8 cellular contexts compared by ENCODE assay signal in genomic region chr12:52070243-52070925, GRCh38. TPM values are rescaled to one million over a fixed set of nuclear protein-coding genes. Genes with fewer than 3 reads are reported as not detected.
DNase-seq lines count a peak whose midpoint lies in the region; TF ChIP-seq lines count a peak whose summit lies in the region.

No MANE protein-coding gene starts in this region.

- H3K27ac Mint-ChIP-seq in CD8-positive, alpha-beta memory T cell = peak overlapping the region; percentile 96 to 100 (median 99)

- H3K36me3 Mint-ChIP-seq in CD8-positive, alpha-beta memory T cell = peaks cover 0 to 43% (median 13%) of the 10 kb centered on the region in 3 donors

- peak overlapping the region; percentile 95 for H3K4me3 ChIP-seq in CD8-positive, alpha-beta memory T cell (ENCODE audit: low read length)
- peak overlapping the region; percentile 83 for H3K4me3 ChIP-seq in HUES48 (ENCODE audit: low read depth, low read length)
- H3K4me3 ChIP-seq in cardiac fibroblast (replicated peaks in 1 of 2; ENCODE audit: low read depth in 2 of 2, low read length in 2 of 2) = peak overlapping the region; percentile 93 to 98
- peak overlapping the region; percentile 85 to 100 for H3K4me3 ChIP-seq in muscle layer of colon (ENCODE audit: low read depth in 1 of 2, low read length in 2 of 2)

- peak overlapping the region; percentile 96 for H3K9ac ChIP-seq in HUES48 (ENCODE audit: low read depth, low read length)
- H3K9ac ChIP-seq in muscle layer of colon (ENCODE audit: low read length) = peak overlapping the region; percentile 69

- peak overlapping the region; percentile 94 to 99 (median 98) for H3K4me3 Mint-ChIP-seq in CD8-positive, alpha-beta memory T cell

- H3K27me3 Mint-ChIP-seq in CD8-positive, alpha-beta memory T cell = peaks cover 2 to 8% of the 10 kb centered on the region in 2 donors

- no peak for DNase-seq in CD8-positive, alpha-beta memory T cell
- DNase-seq in cardiac fibroblast (ENCODE audit: low read depth in 2 of 2) (peak in 1 of 2 donors; percentile 30), anterior cingulate cortex (lab: John Stamatoyannopoulos, UW) (no peak), NCI-H2227 (lab: John Stamatoyannopoulos, UW; ENCODE audit: unreplicated experiment) (no peak), NCI-H1694 treated with DMSO at 0.1 percent for 48 hours (lab: John Stamatoyannopoulos, UW) (no peak)
- no peak for DNase-seq in effector CD8-positive, alpha-beta T cell (lab: John Stamatoyannopoulos, UW)

- H3K36me3 ChIP-seq in CD8-positive, alpha-beta memory T cell (ENCODE audit: insufficient read depth, low read length) = peaks cover 22% of the 10 kb centered on the region
- peaks cover 35% of the 10 kb centered on the region for H3K36me3 ChIP-seq in HUES48 (ENCODE audit: control insufficient read depth, insufficient read depth, low read length)
- peaks cover 26% of the 10 kb centered on the region for H3K36me3 ChIP-seq in muscle layer of colon (ENCODE audit: insufficient read depth, low read length)

- peak overlapping the region; percentile 90 for H3K27ac ChIP-seq in CD8-positive, alpha-beta memory T cell (ENCODE audit: low read depth, low read length)
- H3K27ac ChIP-seq in HUES48 (ENCODE audit: low read depth, low read length) (peak overlapping the region; percentile 90), muscle layer of colon (ENCODE audit: low read depth, low read length) (peak overlapping the region; percentile 100)

- H3K9me3 ChIP-seq in CD8-positive, alpha-beta memory T cell (ENCODE audit: low read length) = no peaks in the 10 kb centered on the region
- H3K9me3 ChIP-seq in HUES48 (ENCODE audit: control insufficient read depth, insufficient read depth, low read length) (no peaks in the 10 kb centered on the region), muscle layer of colon (ENCODE audit: low read length) (no peaks in the 10 kb centered on the region)

- peaks cover 40 to 52% (median 51%) of the 10 kb centered on the region in 3 donors for H3K4me1 Mint-ChIP-seq in CD8-positive, alpha-beta memory T cell

- no peak for TF ChIP-seq CTCF in cardiac fibroblast (IDR thresholded peaks at IDR 0.05; ENCODE audit: low read depth, low read length)

- H3K9me3 Mint-ChIP-seq in CD8-positive, alpha-beta memory T cell = no peaks in the 10 kb centered on the region

- peaks cover 36% of the 10 kb centered on the region for H3K4me1 ChIP-seq in CD8-positive, alpha-beta memory T cell (ENCODE audit: insufficient read depth, low read length)
- peaks cover 7% of the 10 kb centered on the region for H3K4me1 ChIP-seq in HUES48 (ENCODE audit: control insufficient read depth, insufficient read depth, low read length)
- peaks cover 21% of the 10 kb centered on the region for H3K4me1 ChIP-seq in muscle layer of colon (ENCODE audit: insufficient read depth, low read length)

- no peaks in the 10 kb centered on the region for H3K27me3 ChIP-seq in CD8-positive, alpha-beta memory T cell (ENCODE audit: insufficient read depth, low read length, poor library complexity, severe bottlenecking)
- H3K27me3 ChIP-seq in HUES48 (ENCODE audit: control insufficient read depth, insufficient read depth, low read length) = no peaks in the 10 kb centered on the region
- no peaks in the 10 kb centered on the region for H3K27me3 ChIP-seq in muscle layer of colon (ENCODE audit: control insufficient read depth in 1 of 2, insufficient read depth in 2 of 2, low read length in 2 of 2)

- CTCF ChIA-PET in CD8-positive, alpha-beta memory T cell (lab: Charles Lee) = interaction anchor here (0.7 to 25.6 kb wide), 10 partner anchors 9 to 43 kb away, joined by 3 to 580 read pairs (median 4); partner anchors contain the start of genes NR4A1 and SMIM41

- POLR2A ChIA-PET in CD8-positive, alpha-beta memory T cell (lab: Charles Lee) = interaction anchor here (0.8 to 2.0 kb wide), 8 partner anchors 11 to 64 kb away, joined by 3 to 20 read pairs (median 4); partner anchors contain the start of genes NR4A1 and TAMALIN

RNA-seq across cellular contexts. Expression of gene ATG101, which starts 0.6 kb away (rescaled TPM):
- 10 to 100 TPM; 49.7 to 56.2 TPM for total RNA-seq in CD8-positive, alpha-beta memory T cell
- polyA plus RNA-seq in CD8-positive, alpha-beta memory T cell = 25.5 TPM

RNA-seq across cellular contexts. Expression of gene SMIM41, which starts 9.1 kb away (rescaled TPM):
- total RNA-seq in CD8-positive, alpha-beta memory T cell = not detected
- polyA plus RNA-seq in CD8-positive, alpha-beta memory T cell = not detected

RNA-seq across cellular contexts. Expression of gene NR4A1, which starts 19.1 kb away (rescaled TPM):
- 10 to 100 TPM; 20.4 to 23.4 TPM for total RNA-seq in CD8-positive, alpha-beta memory T cell
- polyA plus RNA-seq in CD8-positive, alpha-beta memory T cell = 0.84 TPM
